2 cellular contexts compared by ENCODE assay signal in the genomic region with DNA sequence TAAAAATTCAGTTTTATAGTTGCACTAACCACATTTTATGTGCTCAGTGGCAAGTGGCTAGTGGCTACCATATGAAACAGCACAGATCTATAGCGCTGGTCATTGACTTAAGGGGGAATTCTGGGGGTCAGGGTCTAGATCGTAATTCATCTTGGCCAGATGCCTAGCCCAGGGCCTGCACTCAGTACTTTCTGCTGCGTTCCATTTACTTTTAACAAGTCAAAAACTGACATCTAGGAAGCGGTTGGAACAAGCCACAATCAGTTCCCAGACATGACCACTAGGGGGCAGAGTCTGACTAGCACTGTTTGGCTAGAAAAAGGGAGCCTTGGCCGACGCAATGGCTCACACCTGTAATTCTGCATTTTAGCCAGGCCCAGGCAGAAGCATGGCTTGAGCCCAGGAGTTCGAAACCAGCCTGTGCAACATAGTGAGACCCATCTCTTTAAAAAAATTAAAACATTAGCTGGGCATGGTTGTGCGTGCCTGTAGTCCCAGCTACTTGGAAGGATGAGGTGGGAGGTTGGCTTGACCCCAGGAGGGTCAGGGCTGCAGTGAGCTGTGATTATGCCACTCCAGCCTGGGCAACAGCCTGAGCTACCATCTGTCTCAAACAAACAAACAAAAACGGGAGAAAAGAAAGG.
A peak's percentile ranks its signal among the peaks of the same experiment; 100 is the strongest.
TF ChIP-seq lines count a peak whose summit lies in the region.

No MANE protein-coding gene starts in this region.

TF ChIP-seq in HCT116, 20 proteins besides CTCF, POLR2A, EP300 and RAD21:
- TF ChIP-seq, protein P1, sequence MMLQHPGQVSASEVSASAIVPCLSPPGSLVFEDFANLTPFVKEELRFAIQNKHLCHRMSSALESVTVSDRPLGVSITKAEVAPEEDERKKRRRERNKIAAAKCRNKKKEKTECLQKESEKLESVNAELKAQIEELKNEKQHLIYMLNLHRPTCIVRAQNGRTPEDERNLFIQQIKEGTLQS (IDR thresholded peaks at IDR 0.05): no peak
- TF ChIP-seq, protein P2, sequence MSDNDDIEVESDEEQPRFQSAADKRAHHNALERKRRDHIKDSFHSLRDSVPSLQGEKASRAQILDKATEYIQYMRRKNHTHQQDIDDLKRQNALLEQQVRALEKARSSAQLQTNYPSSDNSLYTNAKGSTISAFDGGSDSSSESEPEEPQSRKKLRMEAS (IDR thresholded peaks at IDR 0.05): 0 out of 2 replicates have a peak, but pooled peaks have one; percentile 12
- no peak for TF ChIP-seq SP1 (IDR thresholded peaks at IDR 0.05; ENCODE audit: low read depth)
- TF ChIP-seq FOSL1 (IDR thresholded peaks at IDR 0.05; ENCODE audit: low read depth): no peak
- TF ChIP-seq ZFX (IDR thresholded peaks at IDR 0.05): no peak
- no peak for TF ChIP-seq EZH2phosphoT487 (IDR thresholded peaks at IDR 0.05; ENCODE audit: borderline replicate concordance)
- TF ChIP-seq, protein P3, sequence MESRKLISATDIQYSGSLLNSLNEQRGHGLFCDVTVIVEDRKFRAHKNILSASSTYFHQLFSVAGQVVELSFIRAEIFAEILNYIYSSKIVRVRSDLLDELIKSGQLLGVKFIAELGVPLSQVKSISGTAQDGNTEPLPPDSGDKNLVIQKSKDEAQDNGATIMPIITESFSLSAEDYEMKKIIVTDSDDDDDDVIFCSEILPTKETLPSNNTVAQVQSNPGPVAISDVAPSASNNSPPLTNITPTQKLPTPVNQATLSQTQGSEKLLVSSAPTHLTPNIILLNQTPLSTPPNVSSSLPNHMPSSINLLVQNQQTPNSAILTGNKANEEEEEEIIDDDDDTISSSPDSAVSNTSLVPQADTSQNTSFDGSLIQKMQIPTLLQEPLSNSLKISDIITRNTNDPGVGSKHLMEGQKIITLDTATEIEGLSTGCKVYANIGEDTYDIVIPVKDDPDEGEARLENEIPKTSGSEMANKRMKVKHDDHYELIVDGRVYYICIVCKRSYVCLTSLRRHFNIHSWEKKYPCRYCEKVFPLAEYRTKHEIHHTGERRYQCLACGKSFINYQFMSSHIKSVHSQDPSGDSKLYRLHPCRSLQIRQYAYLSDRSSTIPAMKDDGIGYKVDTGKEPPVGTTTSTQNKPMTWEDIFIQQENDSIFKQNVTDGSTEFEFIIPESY (IDR thresholded peaks at IDR 0.05; ENCODE audit: extremely low read depth, insufficient replicate concordance, low read length): peak; percentile 59
- TF ChIP-seq CBX3 (IDR thresholded peaks at IDR 0.05; ENCODE audit: low read depth): peak; percentile 96
- no peak for TF ChIP-seq JUND (IDR thresholded peaks at IDR 0.05)
- peak; percentile 64 for TF ChIP-seq YY1 (IDR thresholded peaks at IDR 0.05; ENCODE audit: extremely low read depth, insufficient replicate concordance, low read depth, low read length)
- TF ChIP-seq ELF1 (IDR thresholded peaks at IDR 0.05; ENCODE audit: borderline replicate concordance, low read depth): no peak
- peak; percentile 28; the same call in 1 of the 2 replicates for TF ChIP-seq POLR2AphosphoS5 (IDR thresholded peaks at IDR 0.05; ENCODE audit: low read depth, low read length)
- TF ChIP-seq ZNF274 (IDR thresholded peaks at IDR 0.05; ENCODE audit: low read depth, low read length): no peak
- TF ChIP-seq SRF (IDR thresholded peaks at IDR 0.05; ENCODE audit: low read depth): no peak
- no peak for TF ChIP-seq EGR1 (IDR thresholded peaks at IDR 0.05; ENCODE audit: low read depth)
- no peak for TF ChIP-seq EZH2 (IDR thresholded peaks at IDR 0.05)
- TF ChIP-seq CEBPB (IDR thresholded peaks at IDR 0.05; ENCODE audit: low read depth): no peak
- TF ChIP-seq SIN3A (IDR thresholded peaks at IDR 0.05; ENCODE audit: low read depth): no peak
- TF ChIP-seq, protein P4, sequence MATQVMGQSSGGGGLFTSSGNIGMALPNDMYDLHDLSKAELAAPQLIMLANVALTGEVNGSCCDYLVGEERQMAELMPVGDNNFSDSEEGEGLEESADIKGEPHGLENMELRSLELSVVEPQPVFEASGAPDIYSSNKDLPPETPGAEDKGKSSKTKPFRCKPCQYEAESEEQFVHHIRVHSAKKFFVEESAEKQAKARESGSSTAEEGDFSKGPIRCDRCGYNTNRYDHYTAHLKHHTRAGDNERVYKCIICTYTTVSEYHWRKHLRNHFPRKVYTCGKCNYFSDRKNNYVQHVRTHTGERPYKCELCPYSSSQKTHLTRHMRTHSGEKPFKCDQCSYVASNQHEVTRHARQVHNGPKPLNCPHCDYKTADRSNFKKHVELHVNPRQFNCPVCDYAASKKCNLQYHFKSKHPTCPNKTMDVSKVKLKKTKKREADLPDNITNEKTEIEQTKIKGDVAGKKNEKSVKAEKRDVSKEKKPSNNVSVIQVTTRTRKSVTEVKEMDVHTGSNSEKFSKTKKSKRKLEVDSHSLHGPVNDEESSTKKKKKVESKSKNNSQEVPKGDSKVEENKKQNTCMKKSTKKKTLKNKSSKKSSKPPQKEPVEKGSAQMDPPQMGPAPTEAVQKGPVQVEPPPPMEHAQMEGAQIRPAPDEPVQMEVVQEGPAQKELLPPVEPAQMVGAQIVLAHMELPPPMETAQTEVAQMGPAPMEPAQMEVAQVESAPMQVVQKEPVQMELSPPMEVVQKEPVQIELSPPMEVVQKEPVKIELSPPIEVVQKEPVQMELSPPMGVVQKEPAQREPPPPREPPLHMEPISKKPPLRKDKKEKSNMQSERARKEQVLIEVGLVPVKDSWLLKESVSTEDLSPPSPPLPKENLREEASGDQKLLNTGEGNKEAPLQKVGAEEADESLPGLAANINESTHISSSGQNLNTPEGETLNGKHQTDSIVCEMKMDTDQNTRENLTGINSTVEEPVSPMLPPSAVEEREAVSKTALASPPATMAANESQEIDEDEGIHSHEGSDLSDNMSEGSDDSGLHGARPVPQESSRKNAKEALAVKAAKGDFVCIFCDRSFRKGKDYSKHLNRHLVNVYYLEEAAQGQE (IDR thresholded peaks at IDR 0.05; ENCODE audit: low read depth): no peak
- TF ChIP-seq TCF7L2 (IDR thresholded peaks at IDR 0.05; ENCODE audit: borderline replicate concordance, extremely low read depth, insufficient read depth, insufficient read length): no peak

TF ChIP-seq in SK-N-SH, 30 proteins besides CTCF, POLR2A, EP300 and RAD21:
- TF ChIP-seq FOSL2 (IDR thresholded peaks at IDR 0.05; ENCODE audit: borderline replicate concordance, low read depth) (no peak), MXI1 (IDR thresholded peaks at IDR 0.05; ENCODE audit: low read depth, low read length) (0 out of 2 replicates have a peak, but pooled peaks have one; percentile 16), TCF12 (IDR thresholded peaks at IDR 0.05) (peak; percentile 23; the same call in 1 of the 2 replicates), SMC3 (IDR thresholded peaks at IDR 0.05; ENCODE audit: low read depth, low read length) (peak; percentile 88)
TF ChIP-seq in SK-N-SH: peak in this region for 3.
